In genomic region chr3:3179407-3180094, GRCh38 we compare ENCODE assay signal across 8 cellular contexts. TPM values are rescaled to one million over a fixed set of nuclear protein-coding genes. Genes with fewer than 3 reads are reported as not detected.
DNase-seq lines count a peak whose midpoint lies in the region; ATAC-seq and TF ChIP-seq lines count a peak whose summit lies in the region.

TSS of gene CRBN (minus strand) at chr3:3179691. CDS start at chr3:3179687, 4 bp downstream.

- peak; percentile 99 for TF ChIP-seq CTCF in foreskin keratinocyte (conservative IDR thresholded peaks at IDR 0.05)

- peak within 1 kb of the TSS; percentile 88 for H3K4me3 ChIP-seq in GM23248
- peak within 1 kb of the TSS; percentile 89 for H3K4me3 ChIP-seq in SJCRH30
- peak within 1 kb of the TSS; percentile 78 for H3K4me3 ChIP-seq in neuron (ENCODE audit: low read length)
- H3K4me3 ChIP-seq in subcutaneous abdominal adipose tissue (ENCODE audit: low read depth in 1 of 5, low read length in 5 of 5), result peak within 1 kb of the TSS; percentile 67 to 99 (median 99)

- H2AFZ ChIP-seq in GM23248 (peak within 1 kb of the TSS; percentile 76), neuron (ENCODE audit: low read depth, low read length) (peak within 1 kb of the TSS; percentile 83)

- H3K9me3 ChIP-seq in ES-I3 (ENCODE audit: control insufficient read depth, insufficient read depth, low read length) (no peaks in the 10 kb centered on the region), GM23248 (ENCODE audit: low read depth) (no peaks in the 10 kb centered on the region), SJCRH30 (replicated peaks) (no peaks in the 10 kb centered on the region), neuron (ENCODE audit: low read length) (no peaks in the 10 kb centered on the region), subcutaneous abdominal adipose tissue (ENCODE audit: control insufficient read depth in 5 of 5, low read length in 5 of 5) (no peaks in the 10 kb centered on the region)

- H3K36me3 ChIP-seq in ES-I3 (ENCODE audit: insufficient read depth, low read length) (no peaks in the 10 kb centered on the region), GM23248 (ENCODE audit: low read depth) (no peaks in the 10 kb centered on the region), SJCRH30 (no peaks in the 10 kb centered on the region), neuron (ENCODE audit: insufficient read depth, low read length) (peaks cover 5% of the 10 kb centered on the region), subcutaneous abdominal adipose tissue (ENCODE audit: control insufficient read depth in 5 of 5, insufficient read depth in 5 of 5, low read length in 5 of 5) (peaks cover 0 to 6% (median 5%) of the 10 kb centered on the region in 5 donors)

- ATAC-seq in foreskin keratinocyte, result peak; percentile 96

- H3K27ac ChIP-seq in GM23248 (peak within 1 kb of the TSS; percentile 23; the same call in 1 of the 2 replicates), SJCRH30 (peak within 1 kb of the TSS; percentile 51), foreskin keratinocyte (peak within 1 kb of the TSS; percentile 30), subcutaneous abdominal adipose tissue (ENCODE audit: low read depth, low read length) (peak within 1 kb of the TSS; percentile 83)

- peak within 1 kb of the TSS; percentile 98 for H3K4me2 ChIP-seq in GM23248 (ENCODE audit: unreplicated experiment)

- H3K4me1 ChIP-seq in ES-I3 (ENCODE audit: insufficient read depth, low read length) (0 out of 2 replicates have a peak, but pooled peaks cover 4% of the 10 kb centered on the region), GM23248 (ENCODE audit: insufficient read depth) (peaks cover 24% of the 10 kb centered on the region), SJCRH30 (no peaks in the 10 kb centered on the region), foreskin keratinocyte (peaks cover 9% of the 10 kb centered on the region), neuron (ENCODE audit: insufficient read depth, low read length) (peaks cover 16% of the 10 kb centered on the region), subcutaneous abdominal adipose tissue (ENCODE audit: control insufficient read depth in 5 of 5, insufficient read depth in 5 of 5, low read length in 5 of 5) (peaks cover 5 to 23% (median 21%) of the 10 kb centered on the region in 5 donors)

- peak within 1 kb of the TSS; percentile 82 for H3K9ac ChIP-seq in ES-I3 (ENCODE audit: low read depth, low read length)
- peak within 1 kb of the TSS; percentile 95 for H3K9ac ChIP-seq in GM23248
- peak within 1 kb of the TSS; percentile 93 to 96 (median 94) for H3K9ac ChIP-seq in subcutaneous abdominal adipose tissue (ENCODE audit: low read length in 5 of 5)

- peak; percentile 94 for DNase-seq in GM23248
- peak; percentile 76 to 83 for DNase-seq in Kasumi-1 (lab: John Stamatoyannopoulos, UW)
- peak; percentile 79 to 86 for DNase-seq in SJCRH30
- DNase-seq in activated gamma-delta T cell treated with anti-CD3 and anti-CD28 coated beads, Interleukin-2, amount 50 U/mL, for 16 hours (ENCODE audit: low read depth), result peak; percentile 82
- peak; percentile 36 to 69 for DNase-seq in foreskin keratinocyte

- no peaks in the 10 kb centered on the region for H3K9me2 ChIP-seq in GM23248 (ENCODE audit: insufficient read depth)

- in situ Hi-C loops in GM23248 (cut with MboI), result no loop called here

- peaks cover 6% of the 10 kb centered on the region for H3F3A ChIP-seq in GM23248 (ENCODE audit: insufficient read depth)

- H3K27me3 ChIP-seq in GM23248 (replicated peaks; ENCODE audit: insufficient read depth) (no peaks in the 10 kb centered on the region), SJCRH30 (no peaks in the 10 kb centered on the region), foreskin keratinocyte (no peaks in the 10 kb centered on the region), neuron (ENCODE audit: insufficient read depth, low read length) (peaks cover 7% of the 10 kb centered on the region), subcutaneous abdominal adipose tissue (ENCODE audit: control insufficient read depth in 5 of 5, insufficient read depth in 4 of 5, low read length in 5 of 5) (no peaks in the 10 kb centered on the region)

- peaks cover 10% of the 10 kb centered on the region; the same call in 1 of the 2 replicates for H4K20me1 ChIP-seq in GM23248 (ENCODE audit: insufficient read depth)

- H3K79me2 ChIP-seq in GM23248 (ENCODE audit: insufficient read depth), result peaks cover 46% of the 10 kb centered on the region

- WGBS in GM23248 (ENCODE audit: low coverage in 1 of 2, low lambda C conversion rate in 2 of 2, missing lambda C conversion rate in 2 of 2), 2 experiments, result 0 to 1% methylated on average over 53 to 56 of the region's 56 CpGs

RNA-seq across cellular contexts. Expression of gene CRBN, which starts in this region (rescaled TPM):
- 48.8 and 69.6 TPM in 2 replicates for total RNA-seq in GM23248 (2014; rRNA removed; shearing (Covaris generic))
- polyA plus RNA-seq in GM23248 (2016; fragmentation: Nextera tagmentation; extraction: Ambion mirVana) (41.1 and 45.7 TPM in 2 replicates), foreskin keratinocyte (13.2 and 14.4 TPM in 2 replicates)
- total RNA-seq in SJCRH30 (2014; rRNA removed; shearing (Covaris generic)), result 35.3 and 37.4 TPM in 2 replicates
- total RNA-seq in foreskin keratinocyte, result 22.6 and 23.7 TPM in 2 replicates

Comparison
In these comparisons a context has a peak if more than half of its experiments do, and no peak if none do; other contexts are left out.
1. Peak in every context shown above with its lines: DNase-seq, ATAC-seq, H3K4me3 ChIP-seq and H3K27ac ChIP-seq.
2. H3K27ac ChIP-seq: peak in every context shown above with its lines; median percentile 83 in subcutaneous abdominal adipose tissue; 51 in SJCRH30; 30 in foreskin keratinocyte; 23 in GM23248.